In the genomic region with DNA sequence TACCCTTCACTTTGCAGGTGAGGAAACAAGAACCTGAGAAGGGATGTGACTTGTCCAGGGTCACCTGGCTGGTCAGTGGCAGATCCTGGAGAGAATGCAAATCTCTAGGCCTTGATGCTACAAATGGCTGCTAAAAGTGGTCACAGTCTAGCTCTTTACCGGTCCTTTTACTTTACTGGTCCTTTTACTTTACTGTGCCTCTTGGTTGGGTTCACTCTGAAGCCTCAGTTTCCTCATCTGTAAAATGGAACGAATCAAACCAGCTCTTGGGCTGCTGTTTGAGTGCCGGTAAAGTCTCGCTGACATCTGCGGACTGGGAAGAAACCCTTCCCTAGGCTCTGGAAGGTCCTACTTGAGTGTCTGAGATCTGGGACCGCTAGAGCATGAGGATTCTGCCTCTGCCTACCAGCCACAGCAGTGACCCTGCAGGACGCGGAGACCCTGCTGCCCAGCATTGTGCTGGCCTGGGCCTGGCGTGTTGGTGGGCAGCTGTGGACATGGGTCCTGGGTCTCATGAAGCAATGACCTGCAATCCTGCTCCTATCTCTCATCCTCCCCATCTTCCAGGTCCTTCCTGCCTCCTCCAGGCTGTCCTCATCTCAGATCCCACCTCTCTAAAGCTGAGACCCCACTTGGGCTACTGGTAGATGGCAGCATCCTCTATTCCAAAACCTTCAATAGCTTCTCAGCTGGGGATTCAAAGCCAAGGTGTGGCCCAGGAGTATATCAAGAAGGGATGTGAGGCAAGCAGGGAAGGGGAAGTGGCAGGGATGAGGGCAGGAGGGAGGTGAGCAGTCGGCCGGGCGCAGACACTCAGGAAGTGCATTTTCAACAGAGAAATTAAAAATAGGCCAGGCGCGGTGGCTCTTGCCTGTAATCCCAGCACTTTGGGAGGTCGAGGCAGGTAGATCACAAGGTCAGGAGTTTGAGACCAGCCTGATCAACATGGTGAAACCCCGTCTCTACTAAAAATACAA, we compare ENCODE assay signal across 14 cellular contexts.
"Had no signal": no experiment of that assay in that cellular context is flagged by ENCODE, and none has a peak within 500 bp of the region (broad histone marks: within the 10 kb centered on the region; RNA-seq: fewer than 3 reads in every experiment).

No MANE protein-coding gene starts in this region.

- H3K27ac ChIP-seq: brain microvascular endothelial cell had no signal

- H3K9me3 ChIP-seq: mucosa of descending colon had no signal

- H3K36me3 ChIP-seq: brain microvascular endothelial cell had no signal

- H3K4me3 ChIP-seq: mucosa of descending colon had no signal

- DNase-seq: activated naive CD4-positive, alpha-beta T cell treated with Interleukin-2 at 50 U/mL for 16 hours; anterior cingulate cortex; brain microvascular endothelial cell; cortex of kidney; effector CD8-positive, alpha-beta T cell; foreskin fibroblast; head of caudate nucleus; kidney glomerular epithelial cell; left ventricle myocardium superior; stimulated activated CD4-positive, alpha-beta T cell treated with anti-CD3 and anti-CD28 coated beads, Interleukin-15, amount 100 ng/mL, for 24 hours; stimulated activated CD4-positive, alpha-beta T cell treated with anti-CD3 and anti-CD28 coated beads, Interleukin-4, amount 100 ng/mL, for 1 hour; stimulated activated naive CD4-positive, alpha-beta T cell had no signal

- ATAC-seq: left ventricle myocardium superior; naive thymus-derived CD8-positive, alpha-beta T cell had no signal

- H3K27me3 ChIP-seq: brain microvascular endothelial cell had no signal
